16 cellular contexts compared by ENCODE assay signal in the genomic region with DNA sequence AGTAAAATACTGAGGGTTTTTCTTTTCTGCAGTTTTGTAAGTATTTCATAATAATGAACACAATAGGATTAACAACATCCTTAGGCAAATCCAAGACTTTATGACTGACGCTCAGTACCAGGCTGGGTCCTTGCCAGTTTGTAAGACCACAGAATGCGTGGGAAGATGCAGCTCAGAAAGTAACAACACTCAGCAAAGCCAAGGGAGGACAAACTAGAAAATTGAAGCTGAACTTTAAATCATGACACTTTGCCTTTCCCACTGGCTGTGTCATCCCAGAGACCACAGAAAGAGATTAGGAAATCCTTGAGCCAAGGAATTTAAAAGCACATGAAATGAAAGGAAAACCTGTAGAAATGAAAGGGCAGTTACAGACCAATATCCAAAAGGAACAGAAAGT.
DNase-seq lines count a peak whose midpoint lies in the region; ATAC-seq, FAIRE-seq and TF ChIP-seq lines count a peak whose summit lies in the region.
"Had no signal": no experiment of that assay in that cellular context is flagged by ENCODE, and none has a peak within 500 bp of the region (broad histone marks: within the 10 kb centered on the region; RNA-seq: fewer than 3 reads in every experiment).

No MANE protein-coding gene starts in this region.

- H3K9me3 Mint-ChIP-seq in nephron (no peaks in the 10 kb centered on the region), endodermal cell (peaks cover 3% of the 10 kb centered on the region)
- H3K9me3 Mint-ChIP-seq in activated CD4-positive, alpha-beta T cell treated with anti-CD3 and anti-CD28 coated beads, Interleukin-2, amount 10 ng/mL, durations not matched to agents 24 days and 14 days, result peaks cover 10% of the 10 kb centered on the region

- no peak for DNase-seq in D721Med (ENCODE audit: insufficient read length, low spot score)
- DNase-seq in MG63, result peak; percentile 75
- peak; percentile 33 for DNase-seq in choroid plexus epithelial cell (ENCODE audit: low read depth)
- no peak for DNase-seq in endodermal cell
- DNase-seq in activated CD4-positive, alpha-beta T cell treated with anti-CD3 and anti-CD28 coated beads, Interleukin-2, amount 10 ng/mL, durations not matched to agents 24 days and 14 days, result no peak
- no peak for DNase-seq in NOMO-1 treated with DMSO at 0.1 percent for 48 hours (lab: John Stamatoyannopoulos, UW; ENCODE audit: unreplicated experiment)
- DNase-seq: activated CD4-positive, alpha-beta T cell treated with anti-CD3 and anti-CD28 coated beads, Interleukin-2, amount 50 U/mL, for 1 hour; BE2C; DMS79 treated with DMSO at 0.1 percent for 48 hours; NCI-H2227 treated with DMSO at 0.1 percent for 48 hours; stimulated activated CD4-positive, alpha-beta T cell treated with anti-CD3 and anti-CD28 coated beads, Interleukin-1b, Interleukin-23, amount 100 ng/mL, for 48 hours; T-helper 17 cell had no signal

- peak overlapping the region in 2 of 3 experiments; percentile 11 to 41 for H3K27ac Mint-ChIP-seq in nephron
- H3K27ac Mint-ChIP-seq in endodermal cell, result no peak overlapping the region
- no peak overlapping the region for H3K27ac Mint-ChIP-seq in activated CD4-positive, alpha-beta T cell treated with anti-CD3 and anti-CD28 coated beads, Interleukin-2, amount 10 ng/mL, durations not matched to agents 24 days and 14 days
- H3K27ac Mint-ChIP-seq: progenitor cell of endocrine pancreas, T-helper 17 cell had no signal

- H3K27me3 Mint-ChIP-seq in nephron (ENCODE audit: low read depth) (no peaks in the 10 kb centered on the region), endodermal cell (ENCODE audit: insufficient read depth) (no peaks in the 10 kb centered on the region)
- no peaks in the 10 kb centered on the region for H3K27me3 Mint-ChIP-seq in activated CD4-positive, alpha-beta T cell treated with anti-CD3 and anti-CD28 coated beads, Interleukin-2, amount 10 ng/mL, durations not matched to agents 24 days and 14 days
- H3K27me3 Mint-ChIP-seq: progenitor cell of endocrine pancreas, T-helper 17 cell had no signal

- H3K4me1 ChIP-seq in endodermal cell (ENCODE audit: control insufficient read depth, insufficient read depth, low read length), result no peaks in the 10 kb centered on the region
- H3K4me1 ChIP-seq: breast epithelium had no signal

- no peaks in the 10 kb centered on the region for H3K36me3 Mint-ChIP-seq in nephron (ENCODE audit: low read depth)
- no peaks in the 10 kb centered on the region for H3K36me3 Mint-ChIP-seq in endodermal cell (ENCODE audit: low read depth)
- H3K36me3 Mint-ChIP-seq in activated CD4-positive, alpha-beta T cell treated with anti-CD3 and anti-CD28 coated beads, Interleukin-2, amount 10 ng/mL, durations not matched to agents 24 days and 14 days (ENCODE audit: low read depth), result no peaks in the 10 kb centered on the region

- H3K4me3 Mint-ChIP-seq in nephron, result peak overlapping the region in 1 of 3 experiments; percentile 0
- H3K4me3 Mint-ChIP-seq in endodermal cell, result no peak overlapping the region
- H3K4me3 Mint-ChIP-seq in activated CD4-positive, alpha-beta T cell treated with anti-CD3 and anti-CD28 coated beads, Interleukin-2, amount 10 ng/mL, durations not matched to agents 24 days and 14 days, result no peak overlapping the region
- H3K4me3 Mint-ChIP-seq: T-helper 17 cell had no signal

- WGBS in endodermal cell (ENCODE audit: insufficient coverage in 1 of 2, insufficient read length in 1 of 2), 2 experiments, result 95% methylated on average over 2 of the region's 2 CpGs; no CpG with 5 or more reads in 1 of the 2 experiments

- FAIRE-seq in D721Med (lab: Jason Lieb, UNC), result peak; percentile 77

- H3K9ac ChIP-seq in endodermal cell (ENCODE audit: extremely low read depth, low read length, poor library complexity, severe bottlenecking), result no peak overlapping the region

- TF ChIP-seq CTCF in D721Med (IDR thresholded peaks at IDR 0.05; ENCODE audit: insufficient read depth, missing control alignments) (no peak), choroid plexus epithelial cell (conservative IDR thresholded peaks at IDR 0.05; ENCODE audit: low read depth, low read length) (no peak), nephron (IDR thresholded peaks at IDR 0.05; ENCODE audit: unreplicated experiment in 3 of 3) (no peak), endodermal cell (conservative IDR thresholded peaks at IDR 0.05) (no peak)

- no peak for ATAC-seq in HG03045 (IDR thresholded peaks at IDR 0.05; ENCODE audit: unreplicated experiment)
- ATAC-seq: T-helper 17 cell had no signal

- H3K36me3 ChIP-seq in MG63, result no peaks in the 10 kb centered on the region
- no peaks in the 10 kb centered on the region for H3K36me3 ChIP-seq in endodermal cell (ENCODE audit: control insufficient read depth, insufficient read depth, low read length)
- H3K36me3 ChIP-seq: BE2C, breast epithelium had no signal

- intact Hi-C loops in activated CD4-positive, alpha-beta T cell treated with anti-CD3 and anti-CD28 coated beads, Interleukin-2, amount 10 ng/mL, durations not matched to agents 24 days and 14 days (cut with micrococcal nuclease), result no loop called here

- H3K27ac ChIP-seq in endodermal cell (ENCODE audit: low read depth, low read length), result no peak overlapping the region
- H3K27ac ChIP-seq: breast epithelium had no signal

- H3K27me3 ChIP-seq in MG63 (no peaks in the 10 kb centered on the region), endodermal cell (ENCODE audit: control insufficient read depth, insufficient read depth, low read length, poor library complexity, severe bottlenecking) (no peaks in the 10 kb centered on the region)
- H3K27me3 ChIP-seq: BE2C, breast epithelium had no signal

- H3K4me1 Mint-ChIP-seq in nephron (peaks cover 12% of the 10 kb centered on the region), endodermal cell (peaks cover 5% of the 10 kb centered on the region)
- H3K4me1 Mint-ChIP-seq in activated CD4-positive, alpha-beta T cell treated with anti-CD3 and anti-CD28 coated beads, Interleukin-2, amount 10 ng/mL, durations not matched to agents 24 days and 14 days, result no peaks in the 10 kb centered on the region
- H3K4me1 Mint-ChIP-seq: T-helper 17 cell had no signal

- H3K4me3 ChIP-seq in MG63, result no peak overlapping the region
- no peak overlapping the region for H3K4me3 ChIP-seq in choroid plexus epithelial cell (ENCODE audit: low read depth, low read length)
- H3K4me3 ChIP-seq in endodermal cell (ENCODE audit: low read length), result no peak overlapping the region
- H3K4me3 ChIP-seq: breast epithelium had no signal

- H3K9me3 ChIP-seq in MG63, result no peaks in the 10 kb centered on the region
- no peaks in the 10 kb centered on the region for H3K9me3 ChIP-seq in endodermal cell (ENCODE audit: control insufficient read depth, low read length)
- H3K9me3 ChIP-seq: BE2C, breast epithelium had no signal

Comparison
In these comparisons a context has a peak if more than half of its experiments do, and no peak if none do; other contexts are left out.
1. DNase-seq: peak in MG63 (single experiment) and choroid plexus epithelial cell (single experiment); none in D721Med (single experiment), endodermal cell (single experiment), activated CD4-positive, alpha-beta T cell treated with anti-CD3 and anti-CD28 coated beads, Interleukin-2, amount 10 ng/mL, durations not matched to agents 24 days and 14 days (single experiment) and NOMO-1 treated with DMSO at 0.1 percent for 48 hours (single experiment).
2. H3K27ac Mint-ChIP-seq: peak in nephron (2 of 3); none in endodermal cell (single experiment) and activated CD4-positive, alpha-beta T cell treated with anti-CD3 and anti-CD28 coated beads, Interleukin-2, amount 10 ng/mL, durations not matched to agents 24 days and 14 days (single experiment).